In genomic region chr19:29964171-29964570, GRCh38 we compare ENCODE assay signal across 15 cellular contexts. TPM values are rescaled to one million over a fixed set of nuclear protein-coding genes. Genes with fewer than 3 reads are reported as not detected.
DNase-seq lines count a peak whose midpoint lies in the region; ATAC-seq and TF ChIP-seq lines count a peak whose summit lies in the region.
"Had no signal": no experiment of that assay in that cellular context is flagged by ENCODE, and none has a peak within 500 bp of the region (broad histone marks: within the 10 kb centered on the region; RNA-seq: fewer than 3 reads in every experiment).

No MANE protein-coding gene starts in this region.

- H3K27ac ChIP-seq in HEK293 (ENCODE audit: extremely low read depth, low read depth, low read length), result peak overlapping the region; percentile 8; the same call in 1 of the 2 replicates
- H3K27ac ChIP-seq in GM23338 (ENCODE audit: low read depth), result no peak overlapping the region
- H3K27ac ChIP-seq: right lobe of liver, tibial artery had no signal

- H3K27me3 Mint-ChIP-seq in T-helper 17 cell (no peaks in the 10 kb centered on the region), osteocyte (ENCODE audit: unreplicated experiment) (no peaks in the 10 kb centered on the region), GM23338 (ENCODE audit: insufficient read depth, low read depth, poor library complexity) (peaks cover 2% of the 10 kb centered on the region)

- CTCF ChIA-PET in HEK293 (lab: Yijun Ruan, JAX), result interaction anchor here (0.6 to 1.7 kb wide), 6 partner anchors 10 to 134 kb away, joined by 3 to 5 read pairs (median 3); no protein-coding TSS in a partner anchor

- H3F3A ChIP-seq in GM23338 (replicated peaks; ENCODE audit: low read depth), result no peaks in the 10 kb centered on the region

- no peak overlapping the region for H3K4me2 ChIP-seq in GM23338

- TF ChIP-seq CTCF in HEK293 (tag by site-specific recombination; IDR thresholded peaks at IDR 0.05) (no peak), fibroblast of mammary gland (conservative IDR thresholded peaks at IDR 0.05; ENCODE audit: control insufficient read depth, insufficient read depth, low read depth, low read length) (no peak), osteocyte (IDR thresholded peaks at IDR 0.05) (no peak), GM23338 (conservative IDR thresholded peaks at IDR 0.05; ENCODE audit: low read depth in 2 of 2) (no peak), mucosa of descending colon (IDR thresholded peaks at IDR 0.05) (no peak)

- no peaks in the 10 kb centered on the region for H3K9me3 ChIP-seq in HEK293 (ENCODE audit: control insufficient read depth, insufficient read depth, low read depth, low read length)
- no peaks in the 10 kb centered on the region for H3K9me3 ChIP-seq in T-helper 17 cell (ENCODE audit: control insufficient read depth, low read length, poor library complexity, severe bottlenecking)
- no peaks in the 10 kb centered on the region for H3K9me3 ChIP-seq in mucosa of descending colon
- H3K9me3 ChIP-seq: right lobe of liver, tibial artery had no signal

- no peaks in the 10 kb centered on the region for H3K9me2 ChIP-seq in GM23338 (ENCODE audit: insufficient read depth)

- no peaks in the 10 kb centered on the region for H3K27me3 ChIP-seq in GM23338 (ENCODE audit: insufficient read depth)
- H3K27me3 ChIP-seq: right lobe of liver, tibial artery had no signal

- no peak for DNase-seq in T-helper 17 cell
- DNase-seq in fibroblast of mammary gland (ENCODE audit: low read depth), result peak; percentile 37
- DNase-seq in osteocyte (ENCODE audit: extremely low spot score, unreplicated experiment), result no peak
- no peak for DNase-seq in GM23338 (ENCODE audit: low spot score)
- DNase-seq in mucosa of descending colon, result no peak
- DNase-seq: DMS79 treated with DMSO at 0.1 percent for 48 hours; foreskin melanocyte; right lobe of liver; stimulated activated CD4-positive, alpha-beta T cell treated with anti-CD3 and anti-CD28 coated beads, Interleukin-2, amount 100 ng/mL, for 48 hours; tibial artery had no signal

- H3K4me3 Mint-ChIP-seq in T-helper 17 cell (no peak overlapping the region), osteocyte (ENCODE audit: unreplicated experiment) (no peak overlapping the region), GM23338 (no peak overlapping the region)

- peaks cover 57% of the 10 kb centered on the region for H3K4me1 Mint-ChIP-seq in T-helper 17 cell
- peaks cover 51% of the 10 kb centered on the region for H3K4me1 Mint-ChIP-seq in osteocyte (ENCODE audit: unreplicated experiment)
- H3K4me1 Mint-ChIP-seq in GM23338, result peaks cover 39% of the 10 kb centered on the region

- H3K27ac Mint-ChIP-seq in T-helper 17 cell, result peak overlapping the region; percentile 74
- peak overlapping the region; percentile 3 for H3K27ac Mint-ChIP-seq in osteocyte (ENCODE audit: unreplicated experiment)
- H3K27ac Mint-ChIP-seq in GM23338, result no peak overlapping the region

- H3K79me2 ChIP-seq in GM23338 (replicated peaks; ENCODE audit: insufficient read depth), result peaks cover 100% of the 10 kb centered on the region

- peaks cover 0 to 22% of the 10 kb centered on the region in 2 experiments; a peak in 2 of 3 replicates for H3K36me3 ChIP-seq in HEK293 (ENCODE audit: control insufficient read depth in 2 of 2, insufficient read depth in 1 of 2, low read length in 2 of 2)
- H3K36me3 ChIP-seq in GM23338 (ENCODE audit: insufficient read depth), result no peaks in the 10 kb centered on the region
- no peaks in the 10 kb centered on the region for H3K36me3 ChIP-seq in mucosa of descending colon (ENCODE audit: low read depth)
- H3K36me3 ChIP-seq: right lobe of liver, tibial artery had no signal

- intact Hi-C loops in mucosa of descending colon (cut with DNase I, micrococcal nuclease), result no loop called here

- H3K9me3 Mint-ChIP-seq in osteocyte (ENCODE audit: unreplicated experiment), result no peaks in the 10 kb centered on the region
- H3K9me3 Mint-ChIP-seq in GM23338, result no peaks in the 10 kb centered on the region

- no peak for ATAC-seq in T-helper 17 cell
- ATAC-seq in GM23338, result no peak
- ATAC-seq in GM21576 (IDR thresholded peaks at IDR 0.05; ENCODE audit: unreplicated experiment), result no peak
- no peak for ATAC-seq in GM21737 (IDR thresholded peaks at IDR 0.05; ENCODE audit: unreplicated experiment)
- ATAC-seq in mucosa of descending colon, result no peak
- ATAC-seq: Panc1, SK-N-SH treated with all-trans-retinoic acid at 6 μM for 48 hours had no signal

- H2AFZ ChIP-seq in GM23338, result no peak overlapping the region

- peaks cover 36% of the 10 kb centered on the region for H4K20me1 ChIP-seq in GM23338 (replicated peaks; ENCODE audit: insufficient read depth)

- H3K4me1 ChIP-seq in HEK293 (ENCODE audit: control insufficient read depth, insufficient read depth, low read length), result peaks cover 65% of the 10 kb centered on the region
- H3K4me1 ChIP-seq in GM23338 (ENCODE audit: insufficient read depth), result peaks cover 17% of the 10 kb centered on the region; the same call in 1 of the 2 replicates
- H3K4me1 ChIP-seq in mucosa of descending colon (ENCODE audit: low read depth), result peaks cover 10% of the 10 kb centered on the region

- POLR2A ChIA-PET in HEK293 (lab: Yijun Ruan, JAX), result interaction anchor here (1.1 to 1.5 kb wide), 2 partner anchors 20 to 22 kb away, joined by 9 to 10 read pairs; partner anchors contain the start of gene URI1

- H3K4me3 ChIP-seq in HEK293 (ENCODE audit: low read depth, low read length), result no peak overlapping the region
- no peak overlapping the region for H3K4me3 ChIP-seq in fibroblast of mammary gland (ENCODE audit: control insufficient read depth, low read depth, low read length)
- H3K4me3 ChIP-seq in GM23338, result no peak overlapping the region
- H3K4me3 ChIP-seq in mucosa of descending colon, result no peak overlapping the region
- H3K4me3 ChIP-seq: right lobe of liver, tibial artery had no signal

- H3K36me3 Mint-ChIP-seq in T-helper 17 cell (ENCODE audit: low read depth), result no peaks in the 10 kb centered on the region
- H3K36me3 Mint-ChIP-seq in osteocyte (ENCODE audit: unreplicated experiment), result peaks cover 2% of the 10 kb centered on the region
- no peaks in the 10 kb centered on the region for H3K36me3 Mint-ChIP-seq in GM23338 (ENCODE audit: low read depth)

TF ChIP-seq in HEK293, 187 proteins besides CTCF, POLR2A, EP300 and RAD21 (continues in another document):
- TF ChIP-seq ZNF18 (tag by site-specific recombination; IDR thresholded peaks at IDR 0.05), result peak; percentile 64
- TF ChIP-seq ZNF335 (tag by site-specific recombination; conservative IDR thresholded peaks at IDR 0.05), result no peak
- TF ChIP-seq ZNF624 (tag by site-specific recombination; IDR thresholded peaks at IDR 0.05), result no peak
- TF ChIP-seq BCL11B (tag by site-specific recombination; IDR thresholded peaks at IDR 0.05; ENCODE audit: low read depth), result no peak

TF ChIP-seq in GM23338, 12 proteins besides CTCF, POLR2A, EP300 and RAD21 (continues in another document):
- TF ChIP-seq CREB1 (CRISPR knock-in tag; IDR thresholded peaks at IDR 0.05; ENCODE audit: low read depth) (no peak), EZH2 (IDR thresholded peaks at IDR 0.05; ENCODE audit: low read depth, unreplicated experiment) (no peak)

RNA-seq across cellular contexts. Expression of gene URI1, which starts 22.1 kb away (rescaled TPM):
- 10 to 100 TPM; 67.6 to 70.9 TPM for total RNA-seq in T-helper 17 cell
- 43.7 and 45.1 TPM in 2 replicates for total RNA-seq in osteocyte
- 52.6 and 68.4 TPM in 2 replicates for total RNA-seq in GM23338 (2014; rRNA removed; shearing (Covaris generic))
- polyA plus RNA-seq in GM23338 (2016; fragmentation: Nextera tagmentation; extraction: Ambion mirVana), result 27.6 and 28.3 TPM in 2 replicates
- total RNA-seq in mucosa of descending colon, result 10 to 100 TPM; 40.0 to 65.5 (median 43.4) TPM
